In genomic region chr7:150404172-150404784, GRCh38 we compare ENCODE assay signal across 9 cellular contexts. TPM values are rescaled to one million over a fixed set of nuclear protein-coding genes. Genes with fewer than 3 reads are reported as not detected.
DNase-seq lines count a peak whose midpoint lies in the region; TF ChIP-seq lines count a peak whose summit lies in the region.
"Had no signal": no experiment of that assay in that cellular context is flagged by ENCODE, and none has a peak within 500 bp of the region (broad histone marks: within the 10 kb centered on the region; RNA-seq: fewer than 3 reads in every experiment).

No MANE protein-coding gene starts in this region.

- H3K9me3 Mint-ChIP-seq in T-helper 1 cell treated with Interleukin-12 subunit alpha and Interleukin-12 subunit beta and Interleukin-4 antibody, amounts not matched to agents 30 μg/mL and 1 μg/mL, for 36 hours: no peaks in the 10 kb centered on the region

- H3K27ac Mint-ChIP-seq in T-helper 1 cell treated with Interleukin-12 subunit alpha and Interleukin-12 subunit beta and Interleukin-4 antibody, amounts not matched to agents 30 μg/mL and 1 μg/mL, for 36 hours: peak overlapping the region; percentile 91

- intact Hi-C loops in posterior vena cava (cut with DNase I): no loop called here

- in situ Hi-C loops in GM13977 (cut with MboI; ENCODE audit: low pct_unique_long_range_greater_than_20kb, low sequenced_read_pairs, unreplicated experiment): no loop called here

- peaks cover 19% of the 10 kb centered on the region for H3K36me3 Mint-ChIP-seq in T-helper 1 cell treated with Interleukin-12 subunit alpha and Interleukin-12 subunit beta and Interleukin-4 antibody, amounts not matched to agents 30 μg/mL and 1 μg/mL, for 36 hours (ENCODE audit: low read depth)

- DNase-seq in GM13977 (ENCODE audit: low spot score) (peak; percentile 49), fibroblast of peridontal ligament (ENCODE audit: extremely low read depth) (peak; percentile 22), posterior vena cava (ENCODE audit: low spot score) (peak; percentile 60), foreskin melanocyte (no peak), NCI-H774 (lab: John Stamatoyannopoulos, UW) (no peak)
- no peak for DNase-seq in stimulated activated CD4-positive, alpha-beta T cell treated with anti-CD3 and anti-CD28 coated beads, Interleukin-2, amount 100 ng/mL, for 24 hours
- no peak for DNase-seq in activated CD4-positive, CD25-positive, alpha-beta regulatory T cell (lab: John Stamatoyannopoulos, UW)

- peak overlapping the region; percentile 94 for H3K4me3 Mint-ChIP-seq in T-helper 1 cell treated with Interleukin-12 subunit alpha and Interleukin-12 subunit beta and Interleukin-4 antibody, amounts not matched to agents 30 μg/mL and 1 μg/mL, for 36 hours

- peaks cover 31% of the 10 kb centered on the region for H3K4me1 Mint-ChIP-seq in T-helper 1 cell treated with Interleukin-12 subunit alpha and Interleukin-12 subunit beta and Interleukin-4 antibody, amounts not matched to agents 30 μg/mL and 1 μg/mL, for 36 hours (ENCODE audit: low read depth)

- no peak for TF ChIP-seq CTCF in GM13977 (IDR thresholded peaks at IDR 0.05; ENCODE audit: extremely low read depth, insufficient read depth, missing control alignments)

- no peaks in the 10 kb centered on the region for H3K27me3 Mint-ChIP-seq in T-helper 1 cell treated with Interleukin-12 subunit alpha and Interleukin-12 subunit beta and Interleukin-4 antibody, amounts not matched to agents 30 μg/mL and 1 μg/mL, for 36 hours (ENCODE audit: low read depth)

RNA-seq across cellular contexts. Expression of gene ZNF775, which starts 25.1 kb away (rescaled TPM):
- 1 to 10 TPM; 4.6 to 5.0 TPM for total RNA-seq in posterior vena cava

RNA-seq across cellular contexts. Expression of gene REPIN1, which starts 35.7 kb away (rescaled TPM):
- total RNA-seq in posterior vena cava: 10 to 100 TPM; 48.9 to 50.5 TPM

RNA-seq across cellular contexts. Expression of gene GIMAP8, which starts 46.2 kb away (rescaled TPM):
- 10 to 100 TPM; 12.9 to 15.4 TPM for total RNA-seq in posterior vena cava
- total RNA-seq: NCI-H460 had no signal

Comparison
In these comparisons a context has a peak if more than half of its experiments do, and no peak if none do; other contexts are left out.
1. DNase-seq: peak in GM13977 (single experiment), fibroblast of peridontal ligament (single experiment) and posterior vena cava (single experiment); none in stimulated activated CD4-positive, alpha-beta T cell treated with anti-CD3 and anti-CD28 coated beads, Interleukin-2, amount 100 ng/mL, for 24 hours (0 of 2), foreskin melanocyte (single experiment), activated CD4-positive, CD25-positive, alpha-beta regulatory T cell (0 of 4) and NCI-H774 (single experiment).